Comparison of ENCODE assay signal across 8 cellular contexts in the genomic region with DNA sequence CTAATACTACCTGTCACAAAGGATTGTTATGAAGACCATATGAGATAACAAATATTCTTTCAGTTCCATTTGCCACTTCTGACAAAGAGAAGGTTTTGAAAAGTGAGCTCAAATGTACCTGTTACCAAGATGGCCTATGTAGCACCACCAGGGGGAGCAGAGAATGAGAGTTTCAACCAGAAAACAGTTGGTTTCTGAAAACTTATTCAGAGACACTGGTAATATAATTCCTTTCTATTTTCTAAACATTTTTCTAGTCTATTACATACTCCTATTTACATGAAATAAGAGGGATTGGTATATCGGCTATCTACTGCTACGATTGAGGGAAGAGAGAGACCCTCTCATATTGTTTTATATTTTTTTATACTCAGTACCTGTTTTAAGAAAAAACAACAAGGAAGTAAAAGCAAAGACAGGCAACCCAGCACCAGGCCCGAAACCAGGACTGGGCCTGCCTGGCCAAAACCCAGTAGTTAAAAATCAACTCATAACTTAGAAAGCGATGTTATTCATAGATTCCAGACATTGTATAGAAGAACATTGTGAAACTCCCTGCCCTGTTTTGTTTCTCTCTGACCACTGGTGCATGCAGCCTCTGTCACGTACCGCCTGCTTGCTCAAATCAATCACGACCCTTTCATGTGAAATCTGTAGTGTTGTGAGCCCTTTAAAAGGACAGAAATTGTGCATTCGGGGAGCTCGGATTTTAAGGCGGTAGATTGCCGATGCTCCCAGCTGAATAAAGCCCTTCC. TPM values are rescaled to one million over a fixed set of nuclear protein-coding genes. Genes with fewer than 3 reads are reported as not detected.
DNase-seq lines count a peak whose midpoint lies in the region; ATAC-seq and TF ChIP-seq lines count a peak whose summit lies in the region.

No MANE protein-coding gene starts in this region.

- no peak overlapping the region for H3K4me2 ChIP-seq in Loucy (ENCODE audit: low read depth, low read length, poor library complexity, severe bottlenecking)

- no peak overlapping the region for H3K9ac ChIP-seq in Loucy (ENCODE audit: low read depth, low read length, poor library complexity, severe bottlenecking)

- H3K27ac ChIP-seq in breast epithelium (no peak overlapping the region), testis (no peak overlapping the region)

- intact Hi-C loops in MCF 10A (cut with micrococcal nuclease), result loop anchor here (1.0 kb wide), 1 partner anchor 286 kb away; no protein-coding TSS in a partner anchor
- intact Hi-C loops in breast epithelium (cut with DNase I; ENCODE audit: low total_unique reads), result no loop called here
- intact Hi-C loops in testis (cut with DNase I; ENCODE audit: low total_unique reads), result no loop called here

- no peaks in the 10 kb centered on the region for H3K4me1 ChIP-seq in breast epithelium
- H3K4me1 ChIP-seq in Loucy (ENCODE audit: insufficient read depth, low read length, poor library complexity, severe bottlenecking), result peaks cover 5% of the 10 kb centered on the region
- H3K4me1 ChIP-seq in testis, result no peaks in the 10 kb centered on the region

- ATAC-seq in omental fat pad (ENCODE audit: low FRiP score), result no peak

- H3K36me3 Mint-ChIP-seq in MCF 10A (ENCODE audit: insufficient read depth, unreplicated experiment), result no peaks in the 10 kb centered on the region

- TF ChIP-seq POLR2A in breast epithelium (IDR thresholded peaks at IDR 0.05) (no peak), testis (IDR thresholded peaks at IDR 0.05) (no peak)

- no peaks in the 10 kb centered on the region for H3K4me1 Mint-ChIP-seq in MCF 10A (ENCODE audit: insufficient read depth, unreplicated experiment)

- H3K9me2 ChIP-seq in Loucy (replicated peaks; ENCODE audit: low read depth, low read length), result no peaks in the 10 kb centered on the region

- CTCF ChIA-PET in MCF 10A (lab: Yijun Ruan, JAX), result interaction anchor here (0.6 to 7.8 kb wide), 59 partner anchors 8 to 1067 kb away, joined by 3 to 125 read pairs (median 4); partner anchors contain the start of gene SLC35D1

- WGBS in testis, 2 donors, result 90 to 93% methylated on average over 11 of the region's 11 CpGs

- TF ChIP-seq CTCF in MCF 10A (IDR thresholded peaks at IDR 0.05; ENCODE audit: unreplicated experiment) (peak; percentile 66), breast epithelium (IDR thresholded peaks at IDR 0.05) (peak in 1 of 3 donors; percentile 36), Loucy (conservative IDR thresholded peaks at IDR 0.05; ENCODE audit: low read length) (peak; percentile 81), kidney epithelial cell (IDR thresholded peaks at IDR 0.05; ENCODE audit: insufficient read depth, low read length, poor library complexity, severe bottlenecking) (peak; percentile 65), testis (IDR thresholded peaks at IDR 0.05) (peak in 2 of 3 experiments; percentile 31 to 43), omental fat pad (IDR thresholded peaks at IDR 0.05) (no peak)

- H3K79me2 ChIP-seq in Loucy (ENCODE audit: insufficient read depth, low read length), result no peaks in the 10 kb centered on the region

- BruUV-seq in MCF 10A (replicated peaks; lab: Mats Ljungman, UMichigan), result no TSS peak

- H3K4me3 Mint-ChIP-seq in MCF 10A (ENCODE audit: unreplicated experiment), result no peak overlapping the region

- H3K4me3 ChIP-seq in breast epithelium (no peak overlapping the region), Loucy (ENCODE audit: low read length, poor library complexity, severe bottlenecking) (no peak overlapping the region), kidney epithelial cell (ENCODE audit: low read depth, low read length) (no peak overlapping the region), testis (no peak overlapping the region)

- H3K27ac Mint-ChIP-seq in MCF 10A (ENCODE audit: low read depth, unreplicated experiment), result no peak overlapping the region

- H3K9me3 ChIP-seq in breast epithelium (no peaks in the 10 kb centered on the region), Loucy (ENCODE audit: insufficient read depth, low read depth, low read length) (no peaks in the 10 kb centered on the region), testis (no peaks in the 10 kb centered on the region)

- no peaks in the 10 kb centered on the region for H4K20me1 ChIP-seq in Loucy (ENCODE audit: insufficient read depth, low read length, poor library complexity, severe bottlenecking)

- H3K36me3 ChIP-seq in breast epithelium (no peaks in the 10 kb centered on the region), Loucy (ENCODE audit: insufficient read depth, low read length) (no peaks in the 10 kb centered on the region), kidney epithelial cell (ENCODE audit: control insufficient read depth, insufficient read depth, low read length) (no peaks in the 10 kb centered on the region), testis (ENCODE audit: low read depth, missing control alignments) (no peaks in the 10 kb centered on the region)

- H3K27me3 ChIP-seq in breast epithelium (no peaks in the 10 kb centered on the region), Loucy (ENCODE audit: insufficient read depth, low read length, poor library complexity, severe bottlenecking) (no peaks in the 10 kb centered on the region), kidney epithelial cell (ENCODE audit: control insufficient read depth, insufficient read depth, low read length) (no peaks in the 10 kb centered on the region), testis (no peaks in the 10 kb centered on the region)

- peak overlapping the region; percentile 83 for H2AFZ ChIP-seq in Loucy (ENCODE audit: low read length)

- peak; percentile 48 for DNase-seq in MCF 10A (ENCODE audit: unreplicated experiment)
- no peak for DNase-seq in breast epithelium (ENCODE audit: low spot score in 2 of 2)
- DNase-seq in H4 (ENCODE audit: low spot score), result peak; percentile 21
- DNase-seq in activated naive CD4-positive, alpha-beta T cell treated with Interleukin-2 at 50 U/mL for 16 hours, result peak; percentile 54
- DNase-seq in kidney epithelial cell (ENCODE audit: low read depth), result no peak
- peak; percentile 58 for DNase-seq in testis
- DNase-seq in omental fat pad (ENCODE audit: low spot score), result no peak

- POLR2A ChIA-PET in MCF 10A (lab: Yijun Ruan, JAX), result interaction anchor here (0.6 to 1.7 kb wide), 9 partner anchors 8 to 286 kb away, joined by 3 to 6 read pairs (median 3); partner anchors contain the start of gene SLC35D1

- H3F3A ChIP-seq in Loucy (ENCODE audit: low read depth), result no peaks in the 10 kb centered on the region

- H3K27me3 Mint-ChIP-seq in MCF 10A (ENCODE audit: insufficient read depth, unreplicated experiment), result no peaks in the 10 kb centered on the region

- H3K9me3 Mint-ChIP-seq in MCF 10A (ENCODE audit: unreplicated experiment), result no peaks in the 10 kb centered on the region

RNA-seq across cellular contexts. Expression of gene IL23R, which starts 48.3 kb away (rescaled TPM):
- total RNA-seq in MCF 10A (2022) (not detected in 2 replicates), breast epithelium (not detected), kidney epithelial cell (not detected in 2 replicates), testis (1 to 10 TPM; 2.2 to 2.6 TPM), omental fat pad (under 1 TPM in 2 of 4 donors, not detected in 2; 0.19 to 0.32 TPM)
- not detected in 2 replicates for total RNA-seq in H4 (2014; rRNA removed; shearing (Covaris generic))
- 1.5 TPM for polyA plus RNA-seq in testis (ENCODE audit: insufficient read depth, low read depth, low replicate concordance)

Comparison
In these comparisons a context has a peak if more than half of its experiments do, and no peak if none do; other contexts are left out.
1. DNase-seq: peak in MCF 10A (single experiment), H4 (single experiment), activated naive CD4-positive, alpha-beta T cell treated with Interleukin-2 at 50 U/mL for 16 hours (single experiment) and testis (single experiment); none in breast epithelium (0 of 2), kidney epithelial cell (single experiment) and omental fat pad (single experiment).
2. CTCF ChIP-seq: peak in MCF 10A (single experiment), Loucy (single experiment), kidney epithelial cell (single experiment) and testis (2 of 3); none in omental fat pad (0 of 3).